Comparison of ENCODE assay signal across 8 cellular contexts in genomic region chr2:233250568-233250967, GRCh38. TPM values are rescaled to one million over a fixed set of nuclear protein-coding genes. Genes with fewer than 3 reads are reported as not detected.
DNase-seq lines count a peak whose midpoint lies in the region; ATAC-seq and TF ChIP-seq lines count a peak whose summit lies in the region.

No MANE protein-coding gene starts in this region.

- no peak overlapping the region for H3K4me2 ChIP-seq in trophoblast cell (ENCODE audit: low read length)

- H3K36me3 ChIP-seq in Panc1 (ENCODE audit: control insufficient read depth, insufficient read depth, low read length) (peaks cover 2% of the 10 kb centered on the region), trophoblast cell (ENCODE audit: control insufficient read depth in 1 of 2, insufficient read depth in 2 of 2, low read length in 2 of 2) (no peaks in the 10 kb centered on the region)

- H2BK5ac ChIP-seq in trophoblast cell (ENCODE audit: low read depth, low read length, poor library complexity) = no peak overlapping the region

- POLR2A ChIA-PET in Panc1 (lab: Charles Lee) = interaction anchor here (0.6 kb wide), 1 partner anchor 949 kb away, joined by 5 read pairs; no protein-coding TSS in a partner anchor

- H3K18ac ChIP-seq in trophoblast cell (ENCODE audit: low read length) = no peak overlapping the region

- no peak overlapping the region for H3K23ac ChIP-seq in trophoblast cell (ENCODE audit: low read length)

- no peak overlapping the region for H2BK12ac ChIP-seq in trophoblast cell (ENCODE audit: low read length)

- H2AFZ ChIP-seq in trophoblast cell (ENCODE audit: insufficient read depth, low read length, poor library complexity) = no peak overlapping the region

- peaks cover 7% of the 10 kb centered on the region for H3K79me1 ChIP-seq in trophoblast cell (ENCODE audit: low read length)

- H3K27ac ChIP-seq in Panc1 (ENCODE audit: low read length) = peak overlapping the region; percentile 94
- H3K27ac ChIP-seq in trophoblast cell (ENCODE audit: low read depth, low read length) = no peak overlapping the region

- H3K27me3 Mint-ChIP-seq in activated CD4-positive, alpha-beta T cell treated with anti-CD3 and anti-CD28 coated beads, Interleukin-2, amount 10 ng/mL, durations not matched to agents 24 days and 14 days = no peaks in the 10 kb centered on the region
- no peaks in the 10 kb centered on the region for H3K27me3 Mint-ChIP-seq in effector memory CD8-positive, alpha-beta T cell

- H3K4me1 Mint-ChIP-seq in activated CD4-positive, alpha-beta T cell treated with anti-CD3 and anti-CD28 coated beads, Interleukin-2, amount 10 ng/mL, durations not matched to agents 24 days and 14 days = peaks cover 53% of the 10 kb centered on the region
- H3K4me1 Mint-ChIP-seq in effector memory CD8-positive, alpha-beta T cell (ENCODE audit: low read depth in 2 of 2) = peaks cover 48 to 50% of the 10 kb centered on the region in 2 donors

- H4K91ac ChIP-seq in trophoblast cell (ENCODE audit: low read depth, low read length) = peak overlapping the region; percentile 59

- H3K36me3 Mint-ChIP-seq in activated CD4-positive, alpha-beta T cell treated with anti-CD3 and anti-CD28 coated beads, Interleukin-2, amount 10 ng/mL, durations not matched to agents 24 days and 14 days (ENCODE audit: low read depth) = peaks cover 15% of the 10 kb centered on the region
- peaks cover 33% of the 10 kb centered on the region for H3K36me3 Mint-ChIP-seq in effector memory CD8-positive, alpha-beta T cell (ENCODE audit: insufficient read depth)

- no peak overlapping the region for H3K4me3 ChIP-seq in Panc1 (ENCODE audit: low read depth in 2 of 2, low read length in 2 of 2)
- H3K4me3 ChIP-seq in trophoblast cell (ENCODE audit: low read depth, low read length) = no peak overlapping the region

- H3K9me3 ChIP-seq in Panc1 (ENCODE audit: control insufficient read depth, insufficient read depth, low read depth, low read length) (peaks cover 10% of the 10 kb centered on the region; the same call in 1 of the 2 replicates), trophoblast cell (ENCODE audit: insufficient read depth, low read depth, low read length) (no peaks in the 10 kb centered on the region)

- no peak overlapping the region for H2BK120ac ChIP-seq in trophoblast cell (ENCODE audit: insufficient read depth, low read length, poor library complexity)

- H3K4me3 Mint-ChIP-seq in activated CD4-positive, alpha-beta T cell treated with anti-CD3 and anti-CD28 coated beads, Interleukin-2, amount 10 ng/mL, durations not matched to agents 24 days and 14 days = peak overlapping the region; percentile 87
- H3K4me3 Mint-ChIP-seq in effector memory CD8-positive, alpha-beta T cell = peak overlapping the region; percentile 92 to 93

- WGBS in trophoblast cell (ENCODE audit: extremely low coverage, insufficient coverage, insufficient read length) = 100% methylated on average over 1 of the region's 9 CpGs

- peak overlapping the region; percentile 97 for H3K27ac Mint-ChIP-seq in activated CD4-positive, alpha-beta T cell treated with anti-CD3 and anti-CD28 coated beads, Interleukin-2, amount 10 ng/mL, durations not matched to agents 24 days and 14 days
- H3K27ac Mint-ChIP-seq in effector memory CD8-positive, alpha-beta T cell = peak overlapping the region; percentile 96 to 98

- peaks cover 7% of the 10 kb centered on the region for H3K79me2 ChIP-seq in trophoblast cell (ENCODE audit: control insufficient read depth, insufficient read depth, low read length, poor library complexity)

- CTCF ChIA-PET in Panc1 (lab: Charles Lee) = no interaction called here

- DNase-seq in activated CD4-positive, alpha-beta T cell treated with anti-CD3 and anti-CD28 coated beads, Interleukin-2, amount 10 ng/mL, durations not matched to agents 24 days and 14 days = no peak
- no peak for DNase-seq in activated CD4-positive, alpha-beta T cell treated with anti-CD3 and anti-CD28 coated beads, Interleukin-2, amount 50 U/mL, for 4 hours
- DNase-seq in Panc1 (ENCODE audit: low read depth, low spot score) = no peak
- DNase-seq in effector memory CD8-positive, alpha-beta T cell = no peak
- no peak for DNase-seq in trophoblast cell
- DNase-seq in NCI-H128 (lab: John Stamatoyannopoulos, UW; ENCODE audit: unreplicated experiment) = no peak
- no peak for DNase-seq in AG08395 (ENCODE audit: low spot score)

- in situ Hi-C loops in Panc1 (cut with HindIII; ENCODE audit: low pct_unique_long_range_greater_than_20kb, low sequenced_read_pairs) = no loop called here

- intact Hi-C loops in activated CD4-positive, alpha-beta T cell treated with anti-CD3 and anti-CD28 coated beads, Interleukin-2, amount 10 ng/mL, durations not matched to agents 24 days and 14 days (cut with micrococcal nuclease) = loop anchor here (5.0 to 10.0 kb wide), 4 partner anchors 66 to 553 kb away; partner anchors contain the start of gene GIGYF2
- intact Hi-C loops in Panc1 (cut with micrococcal nuclease; ENCODE audit: unreplicated experiment) = loop anchor here (5.0 kb wide), 1 partner anchor 268 kb away; no protein-coding TSS in a partner anchor

- H3K27me3 ChIP-seq in Panc1 (ENCODE audit: control insufficient read depth, insufficient read depth, low read length) = no peaks in the 10 kb centered on the region
- no peaks in the 10 kb centered on the region for H3K27me3 ChIP-seq in trophoblast cell (ENCODE audit: insufficient read depth, low read length)

- no TSS peak for BruUV-seq in Panc1 (replicated peaks; lab: Mats Ljungman, UMichigan)

- TF ChIP-seq CTCF in Panc1 (IDR thresholded peaks at IDR 0.05) = no peak

- no peak overlapping the region for H4K12ac ChIP-seq in trophoblast cell (ENCODE audit: low read depth, low read length)

- no peak overlapping the region for H3K9ac ChIP-seq in trophoblast cell (ENCODE audit: low read length)

- H3K9me3 Mint-ChIP-seq in activated CD4-positive, alpha-beta T cell treated with anti-CD3 and anti-CD28 coated beads, Interleukin-2, amount 10 ng/mL, durations not matched to agents 24 days and 14 days = no peaks in the 10 kb centered on the region
- no peaks in the 10 kb centered on the region for H3K9me3 Mint-ChIP-seq in effector memory CD8-positive, alpha-beta T cell

- ATAC-seq in Panc1 (no peak), HG03045 (IDR thresholded peaks at IDR 0.05; ENCODE audit: unreplicated experiment) (no peak)
- ATAC-seq in effector memory CD8-positive, alpha-beta T cell (replicated peaks) = no peak

- H3K4ac ChIP-seq in trophoblast cell (ENCODE audit: low read depth, low read length) = no peak overlapping the region

- H4K8ac ChIP-seq in trophoblast cell (ENCODE audit: low read depth, low read length) = peak overlapping the region; percentile 72

- peaks cover 31% of the 10 kb centered on the region for H3K4me1 ChIP-seq in Panc1 (ENCODE audit: control insufficient read depth, insufficient read depth, low read length)
- peaks cover 3 to 8% of the 10 kb centered on the region in 2 experiments for H3K4me1 ChIP-seq in trophoblast cell (ENCODE audit: control insufficient read depth in 1 of 2, insufficient read depth in 2 of 2, low read length in 2 of 2)

- H2AK5ac ChIP-seq in trophoblast cell (ENCODE audit: low read length) = no peak overlapping the region

- no peak overlapping the region for H3K14ac ChIP-seq in trophoblast cell (ENCODE audit: low read length)

RNA-seq across cellular contexts. Expression of gene ATG16L1, which starts 0.9 kb away (rescaled TPM):
- total RNA-seq in activated CD4-positive, alpha-beta T cell treated with anti-CD3 and anti-CD28 coated beads, Interleukin-2, amount 10 ng/mL, durations not matched to agents 24 days and 14 days = 36.7 and 37.9 TPM in 2 replicates
- total RNA-seq in Panc1 (2021; ENCODE audit: unreplicated experiment) = 52.3 TPM
- polyA plus RNA-seq in Panc1 (2012; ENCODE audit: insufficient read length) = 29.2 TPM
- 22.2 and 23.6 TPM in 2 replicates for polyA plus RNA-seq in trophoblast cell (2013)

RNA-seq across cellular contexts. Expression of gene SAG, which starts 57.0 kb away (rescaled TPM):
- total RNA-seq in activated CD4-positive, alpha-beta T cell treated with anti-CD3 and anti-CD28 coated beads, Interleukin-2, amount 10 ng/mL, durations not matched to agents 24 days and 14 days = not detected in 2 replicates
- not detected for total RNA-seq in Panc1 (2021; ENCODE audit: unreplicated experiment)
- not detected for polyA plus RNA-seq in Panc1 (2012; ENCODE audit: insufficient read length)
- polyA plus RNA-seq in trophoblast cell (2013) = under 0.01 TPM in 1 of 2 replicates, not detected in the other
